ENCODE assay signal across 8 cellular contexts in genomic region chr9:93126825-93127368, GRCh38. TPM values are rescaled to one million over a fixed set of nuclear protein-coding genes. Genes with fewer than 3 reads are reported as not detected.
DNase-seq lines count a peak whose midpoint lies in the region; ATAC-seq, FAIRE-seq and TF ChIP-seq lines count a peak whose summit lies in the region.

No MANE protein-coding gene starts in this region.

- H3K27me3 ChIP-seq in endothelial cell of umbilical vein (ENCODE audit: control insufficient read depth in 2 of 2, insufficient read depth in 2 of 2, low read length in 2 of 2): no peaks in the 10 kb centered on the region

- POLR2A ChIA-PET in endothelial cell of umbilical vein (lab: Charles Lee): interaction anchor here (0.5 kb wide), 1 partner anchor 137 kb away, joined by 4 read pairs; no protein-coding TSS in a partner anchor

- H3K4me2 ChIP-seq in endothelial cell of umbilical vein (ENCODE audit: insufficient read depth, low read length): no peak overlapping the region

- ATAC-seq in HG02981 (IDR thresholded peaks at IDR 0.05; ENCODE audit: unreplicated experiment) (no peak), GM18870 (IDR thresholded peaks at IDR 0.05; ENCODE audit: unreplicated experiment) (no peak)

- H3K9me1 ChIP-seq in endothelial cell of umbilical vein (replicated peaks; ENCODE audit: control insufficient read depth, extremely low read depth, insufficient read depth, low read length): no peaks in the 10 kb centered on the region

- H2AFZ ChIP-seq in endothelial cell of umbilical vein (ENCODE audit: low read depth, low read length): peak overlapping the region; percentile 30

- TF ChIP-seq POLR2A in endothelial cell of umbilical vein (IDR thresholded peaks at IDR 0.05; ENCODE audit: low read depth, low read length): no peak

- no peaks in the 10 kb centered on the region for H3K9me3 ChIP-seq in endothelial cell of umbilical vein (replicated peaks; ENCODE audit: control insufficient read depth, insufficient read depth, low read length)

- H3K4me1 Mint-ChIP-seq in nephron progenitor cell: peaks cover 39% of the 10 kb centered on the region

- peaks cover 50% of the 10 kb centered on the region for H3K4me1 ChIP-seq in endothelial cell of umbilical vein (ENCODE audit: control insufficient read depth, extremely low read depth, insufficient read depth, low read length)

- H3K36me3 ChIP-seq in endothelial cell of umbilical vein (ENCODE audit: control insufficient read depth in 2 of 2, extremely low read depth in 1 of 2, insufficient read depth in 2 of 2, low read length in 2 of 2): peaks cover 0 to 11% of the 10 kb centered on the region in 2 experiments

- no peak overlapping the region for H3K4me3 ChIP-seq in endothelial cell of umbilical vein (replicated peaks in 1 of 3; ENCODE audit: insufficient read depth in 1 of 3, low read depth in 1 of 3, low read length in 3 of 3)

- CTCF ChIA-PET in endothelial cell of umbilical vein (lab: Charles Lee): interaction anchor here (1.0 to 5.7 kb wide), 2 partner anchors 18 to 120 kb away, joined by 3 to 52 read pairs; no protein-coding TSS in a partner anchor

- H3K9me3 Mint-ChIP-seq in nephron progenitor cell: no peaks in the 10 kb centered on the region

- no peak overlapping the region for H3K9ac ChIP-seq in endothelial cell of umbilical vein (replicated peaks; ENCODE audit: extremely low read depth, insufficient read depth, low read length)

- H3K27me3 Mint-ChIP-seq in nephron progenitor cell (ENCODE audit: low read depth, poor library complexity): no peaks in the 10 kb centered on the region

- peak overlapping the region; percentile 72 for H3K27ac Mint-ChIP-seq in nephron progenitor cell

- no peaks in the 10 kb centered on the region for H3K36me3 Mint-ChIP-seq in nephron progenitor cell (ENCODE audit: low read depth)

- intact Hi-C loops in endothelial cell of umbilical vein (cut with micrococcal nuclease): no loop called here

- H3K4me3 Mint-ChIP-seq in nephron progenitor cell: no peak overlapping the region

- dilution Hi-C loops in endothelial cell of umbilical vein (cut with MboI; ENCODE audit: extremely low pct_ligation_motif_present, low sequenced_read_pairs): no loop called here

- no TSS peak for BruUV-seq in endothelial cell of umbilical vein (replicated peaks; lab: Mats Ljungman, UMichigan)

- peak; percentile 22 for DNase-seq in CD1c-positive myeloid dendritic cell (ENCODE audit: extremely low spot score)
- DNase-seq in SHP77 treated with DMSO at 0.1 percent for 48 hours (lab: John Stamatoyannopoulos, UW): peak; percentile 53
- DNase-seq in endothelial cell of umbilical vein (ENCODE audit: low read depth, low spot score): peak; percentile 50
- DNase-seq in nephron progenitor cell: peak; percentile 51
- DNase-seq in HuH-7.5 (ENCODE audit: low spot score): no peak
- DNase-seq in NCI-H2196 treated with DMSO at 0.1 percent for 48 hours (lab: John Stamatoyannopoulos, UW; ENCODE audit: unreplicated experiment): no peak

- peak overlapping the region; percentile 31 for H3K27ac ChIP-seq in endothelial cell of umbilical vein (ENCODE audit: insufficient read depth, low read depth, low read length)

- no peak for FAIRE-seq in endothelial cell of umbilical vein (lab: Jason Lieb, UNC)

- no peaks in the 10 kb centered on the region for H4K20me1 ChIP-seq in endothelial cell of umbilical vein (replicated peaks; ENCODE audit: control insufficient read depth, extremely low read depth, insufficient read depth, low read length)

- TF ChIP-seq CTCF in endothelial cell of umbilical vein (IDR thresholded peaks at IDR 0.05; ENCODE audit: extremely low read depth in 1 of 2, insufficient read depth in 1 of 2, low read depth in 1 of 2, low read length in 2 of 2) (no peak), nephron progenitor cell (IDR thresholded peaks at IDR 0.05) (no peak)

- peaks cover 8% of the 10 kb centered on the region for H3K79me2 ChIP-seq in endothelial cell of umbilical vein (ENCODE audit: control insufficient read depth, insufficient read depth, low read length)

TF ChIP-seq in endothelial cell of umbilical vein, 7 proteins besides CTCF, POLR2A, EP300 and RAD21:
- TF ChIP-seq GATA2 (IDR thresholded peaks at IDR 0.05; ENCODE audit: insufficient read depth, insufficient read length, low read depth, low read length) (no peak), MYC (IDR thresholded peaks at IDR 0.05; ENCODE audit: low read depth, low read length) (no peak), JUN (IDR thresholded peaks at IDR 0.05; ENCODE audit: borderline replicate concordance, insufficient read depth, insufficient read length, low read depth) (no peak), EZH2 (IDR thresholded peaks at IDR 0.05; ENCODE audit: borderline replicate concordance, low read depth, low read length, severe bottlenecking) (no peak), POLR2AphosphoS5 (IDR thresholded peaks at IDR 0.05; ENCODE audit: insufficient read depth, low read depth, low read length) (no peak), FOS (IDR thresholded peaks at IDR 0.05; ENCODE audit: borderline replicate concordance, insufficient read depth, low read length) (no peak)
- TF ChIP-seq, protein P1, sequence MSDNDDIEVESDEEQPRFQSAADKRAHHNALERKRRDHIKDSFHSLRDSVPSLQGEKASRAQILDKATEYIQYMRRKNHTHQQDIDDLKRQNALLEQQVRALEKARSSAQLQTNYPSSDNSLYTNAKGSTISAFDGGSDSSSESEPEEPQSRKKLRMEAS (IDR thresholded peaks at IDR 0.05; ENCODE audit: insufficient read depth, insufficient read length): no peak

RNA-seq across cellular contexts. Expression of gene NINJ1, which starts 7.2 kb away (rescaled TPM):
- 31.5 and 42.2 TPM in 2 replicates for total RNA-seq in endothelial cell of umbilical vein
- polyA plus RNA-seq in endothelial cell of umbilical vein: 57.7 and 75.4 TPM in 2 replicates
- polyA plus RNA-seq in endothelial cell of umbilical vein (2011; cell fraction: cytosol; rRNA removed): 41.6 and 45.2 TPM in 2 replicates
- polyA plus RNA-seq in endothelial cell of umbilical vein (2011; cell fraction: nucleus; rRNA removed): 13.5 and 16.1 TPM in 2 replicates
- polyA plus RNA-seq in endothelial cell of umbilical vein (2012): 47.0 and 62.3 TPM in 2 replicates
- polyA minus RNA-seq in endothelial cell of umbilical vein: 17.9 and 23.1 TPM in 2 replicates
- 9.3 TPM for polyA minus RNA-seq in endothelial cell of umbilical vein (2011; cell fraction: cytosol; rRNA and poly(A)+ RNA removed)
- polyA minus RNA-seq in endothelial cell of umbilical vein (2011; cell fraction: nucleus; rRNA and poly(A)+ RNA removed): 6.6 and 11.2 TPM in 2 replicates

RNA-seq across cellular contexts. Expression of gene CARD19, which starts 30.9 kb away (rescaled TPM):
- 45.7 and 58.4 TPM in 2 replicates for total RNA-seq in endothelial cell of umbilical vein
- polyA plus RNA-seq in endothelial cell of umbilical vein: 148 and 238 TPM in 2 replicates
- polyA plus RNA-seq in endothelial cell of umbilical vein (2011; cell fraction: cytosol; rRNA removed): 73.7 and 99.6 TPM in 2 replicates
- polyA plus RNA-seq in endothelial cell of umbilical vein (2011; cell fraction: nucleus; rRNA removed): 77.8 and 80.0 TPM in 2 replicates
- polyA plus RNA-seq in endothelial cell of umbilical vein (2012): 44.0 and 78.6 TPM in 2 replicates
- 25.4 and 36.1 TPM in 2 replicates for polyA minus RNA-seq in endothelial cell of umbilical vein
- 7.7 TPM for polyA minus RNA-seq in endothelial cell of umbilical vein (2011; cell fraction: cytosol; rRNA and poly(A)+ RNA removed)
- polyA minus RNA-seq in endothelial cell of umbilical vein (2011; cell fraction: nucleus; rRNA and poly(A)+ RNA removed): 18.2 and 21.8 TPM in 2 replicates

RNA-seq across cellular contexts. Expression of gene WNK2, which starts 57.0 kb away (rescaled TPM):
- total RNA-seq in endothelial cell of umbilical vein: not detected in 2 replicates
- not detected in 2 replicates for polyA plus RNA-seq in endothelial cell of umbilical vein
- not detected in 2 replicates for polyA plus RNA-seq in endothelial cell of umbilical vein (2011; cell fraction: cytosol; rRNA removed)
- polyA plus RNA-seq in endothelial cell of umbilical vein (2011; cell fraction: nucleus; rRNA removed): not detected in 2 replicates
- 0.05 TPM in 1 of 2 replicates, not detected in the other for polyA plus RNA-seq in endothelial cell of umbilical vein (2012)
- polyA minus RNA-seq in endothelial cell of umbilical vein: not detected in 2 replicates
- 5.7 TPM for polyA minus RNA-seq in endothelial cell of umbilical vein (2011; cell fraction: cytosol; rRNA and poly(A)+ RNA removed)
- not detected in 2 replicates for polyA minus RNA-seq in endothelial cell of umbilical vein (2011; cell fraction: nucleus; rRNA and poly(A)+ RNA removed)

Comparison
In these comparisons a context has a peak if more than half of its experiments do, and no peak if none do; other contexts are left out.
1. DNase-seq: peak in CD1c-positive myeloid dendritic cell (single experiment), SHP77 treated with DMSO at 0.1 percent for 48 hours (single experiment), endothelial cell of umbilical vein (single experiment) and nephron progenitor cell (single experiment); none in HuH-7.5 (single experiment) and NCI-H2196 treated with DMSO at 0.1 percent for 48 hours (single experiment).